In the genomic region with DNA sequence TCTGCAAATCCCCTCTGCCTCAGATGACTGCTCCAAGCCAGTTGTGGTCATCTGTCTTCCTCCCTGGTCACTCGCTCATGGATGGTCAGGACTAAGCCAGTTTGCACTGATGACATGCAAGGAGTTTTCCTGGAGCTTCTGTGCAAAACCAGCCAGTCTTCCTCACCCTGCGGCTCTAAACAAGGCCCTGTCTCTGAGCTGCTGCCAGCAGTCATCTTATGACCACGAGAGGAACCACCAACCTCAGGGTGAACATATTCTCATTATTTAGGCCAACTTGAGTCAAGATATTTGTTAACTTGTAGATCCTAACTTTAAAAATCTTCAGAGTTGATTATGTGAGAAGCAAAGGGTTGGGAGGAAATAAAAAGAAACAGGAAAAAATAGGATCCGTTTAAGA, we compare ENCODE assay signal across 22 cellular contexts.
DNase-seq lines count a peak whose midpoint lies in the region; ATAC-seq, FAIRE-seq and TF ChIP-seq lines count a peak whose summit lies in the region.
"Had no signal": no experiment of that assay in that cellular context is flagged by ENCODE, and none has a peak within 500 bp of the region (broad histone marks: within the 10 kb centered on the region; RNA-seq: fewer than 3 reads in every experiment).

No MANE protein-coding gene starts in this region.

- H3K4me3 ChIP-seq in CD4-positive, alpha-beta memory T cell (ENCODE audit: low read length in 2 of 2), result no peak overlapping the region
- H3K4me3 ChIP-seq in GM12865 (ENCODE audit: low read depth, low read length) (no peak overlapping the region), pancreas (no peak overlapping the region)
- H3K4me3 ChIP-seq: colonic mucosa, gastroesophageal sphincter, vagina had no signal

- CTCF ChIA-PET in CD4-positive, alpha-beta memory T cell (lab: Charles Lee; ENCODE audit: partially characterized antibody), result no interaction called here

- no peak for TF ChIP-seq CTCF in GM12865 (IDR thresholded peaks at IDR 0.05; ENCODE audit: insufficient read depth, low read depth, low read length, missing control alignments)
- TF ChIP-seq CTCF in pancreas (IDR thresholded peaks at IDR 0.05), result no peak

- H3K27me3 ChIP-seq in CD4-positive, alpha-beta memory T cell (ENCODE audit: insufficient read depth, low read length), result no peaks in the 10 kb centered on the region
- H3K27me3 ChIP-seq in pancreas, result no peaks in the 10 kb centered on the region
- H3K27me3 ChIP-seq: colonic mucosa, vagina had no signal

- peaks cover 41 to 75% (median 53%) of the 10 kb centered on the region in 4 donors for H3K4me1 Mint-ChIP-seq in CD4-positive, alpha-beta memory T cell
- peaks cover 44% of the 10 kb centered on the region for H3K4me1 Mint-ChIP-seq in T-helper 2 cell treated with Interferon-gamma antibody and Interleukin-4, amounts not matched to agents 5 μg/mL and 100 μg/mL, for 36 hours (ENCODE audit: low read depth)
- H3K4me1 Mint-ChIP-seq in naive B cell, result peaks cover 71 to 93% (median 87%) of the 10 kb centered on the region in 3 donors
- H3K4me1 Mint-ChIP-seq: endodermal cell, WTC11 had no signal

- ATAC-seq in naive B cell (ENCODE audit: low read depth in 2 of 2) (no peak), pancreas (no peak), HG03439 (IDR thresholded peaks at IDR 0.05; ENCODE audit: unreplicated experiment) (no peak)
- ATAC-seq: gastroesophageal sphincter, WTC11 had no signal

- H3K9me3 ChIP-seq in CD4-positive, alpha-beta memory T cell (ENCODE audit: control insufficient read depth in 1 of 2, low read length in 2 of 2), result no peaks in the 10 kb centered on the region
- H3K9me3 ChIP-seq in pancreas, result no peaks in the 10 kb centered on the region
- H3K9me3 ChIP-seq: colonic mucosa, gastroesophageal sphincter, vagina had no signal

- no peak overlapping the region for H3K27ac ChIP-seq in CD4-positive, alpha-beta memory T cell (ENCODE audit: low read depth, low read length)
- H3K27ac ChIP-seq in pancreas, result no peak overlapping the region
- H3K27ac ChIP-seq: colonic mucosa, gastroesophageal sphincter, vagina had no signal

- peaks cover 0 to 7% of the 10 kb centered on the region in 2 donors for H3K36me3 Mint-ChIP-seq in CD4-positive, alpha-beta memory T cell
- peaks cover 19% of the 10 kb centered on the region for H3K36me3 Mint-ChIP-seq in T-helper 2 cell treated with Interferon-gamma antibody and Interleukin-4, amounts not matched to agents 5 μg/mL and 100 μg/mL, for 36 hours (ENCODE audit: low read depth)
- peaks cover 6 to 10% of the 10 kb centered on the region in 2 donors for H3K36me3 Mint-ChIP-seq in naive B cell
- H3K36me3 Mint-ChIP-seq: WTC11 had no signal

- FAIRE-seq in pancreas (lab: Jason Lieb, UNC), result no peak
- FAIRE-seq: bronchial epithelial cell, HepG2 had no signal

- POLR2A ChIA-PET in CD4-positive, alpha-beta memory T cell (lab: Charles Lee; ENCODE audit: partially characterized antibody), result interaction anchor here (2.6 kb wide), 1 partner anchor 9 kb away, joined by 16 read pairs; no protein-coding TSS in a partner anchor

- H3K27ac Mint-ChIP-seq in CD4-positive, alpha-beta memory T cell, result peak overlapping the region in 5 of 7 donors; percentile 33 to 83 (median 63)
- H3K27ac Mint-ChIP-seq in T-helper 2 cell treated with Interferon-gamma antibody and Interleukin-4, amounts not matched to agents 5 μg/mL and 100 μg/mL, for 36 hours, result peak overlapping the region; percentile 58
- peak overlapping the region in 3 of 6 donors; percentile 66 to 96 (median 72) for H3K27ac Mint-ChIP-seq in naive B cell
- H3K27ac Mint-ChIP-seq: endodermal cell, WTC11 had no signal

- H3K36me3 ChIP-seq in CD4-positive, alpha-beta memory T cell (ENCODE audit: insufficient read depth, low read length), result no peaks in the 10 kb centered on the region
- H3K36me3 ChIP-seq in pancreas, result no peaks in the 10 kb centered on the region
- H3K36me3 ChIP-seq: colonic mucosa, gastroesophageal sphincter, vagina had no signal

- H3K9me3 Mint-ChIP-seq in CD4-positive, alpha-beta memory T cell, result peaks cover 0 to 4% (median 0%) of the 10 kb centered on the region in 8 donors
- peaks cover 15% of the 10 kb centered on the region for H3K9me3 Mint-ChIP-seq in T-helper 2 cell treated with Interferon-gamma antibody and Interleukin-4, amounts not matched to agents 5 μg/mL and 100 μg/mL, for 36 hours
- peaks cover 6 to 20% (median 11%) of the 10 kb centered on the region in 7 donors for H3K9me3 Mint-ChIP-seq in naive B cell
- H3K9me3 Mint-ChIP-seq: endodermal cell, WTC11 had no signal

- H3K4me3 Mint-ChIP-seq in CD4-positive, alpha-beta memory T cell, result peak overlapping the region in 3 of 8 donors; percentile 32 to 71 (median 66)
- peak overlapping the region; percentile 45 for H3K4me3 Mint-ChIP-seq in T-helper 2 cell treated with Interferon-gamma antibody and Interleukin-4, amounts not matched to agents 5 μg/mL and 100 μg/mL, for 36 hours
- peak overlapping the region in 5 of 8 donors; percentile 4 to 76 (median 40) for H3K4me3 Mint-ChIP-seq in naive B cell
- H3K4me3 Mint-ChIP-seq: endodermal cell, WTC11 had no signal

- H3K4me1 ChIP-seq in CD4-positive, alpha-beta memory T cell (ENCODE audit: insufficient read depth, low read length), result peaks cover 22% of the 10 kb centered on the region
- H3K4me1 ChIP-seq in pancreas, result no peaks in the 10 kb centered on the region
- H3K4me1 ChIP-seq: colonic mucosa, gastroesophageal sphincter, vagina had no signal

- 69 to 77% methylated on average over 4 of the region's 4 CpGs for WGBS in pancreas, 2 donors

- intact Hi-C loops in CD4-positive, alpha-beta memory T cell (cut with micrococcal nuclease), result no loop called here
- intact Hi-C loops in pancreas (cut with DNase I), result no loop called here

- no peak for DNase-seq in CD4-positive, alpha-beta memory T cell
- DNase-seq in GM12865 (ENCODE audit: low read depth), result peak; percentile 48
- no peak for DNase-seq in T-helper 2 cell treated with Interferon-gamma antibody and Interleukin-4, amounts not matched to agents 5 μg/mL and 100 μg/mL, for 36 hours (ENCODE audit: low spot score)
- DNase-seq in naive B cell, result no peak
- no peak for DNase-seq in pancreas
- no peak for DNase-seq in hypothalamus (lab: John Stamatoyannopoulos, UW)
- DNase-seq: activated effector memory CD4-positive, alpha-beta T cell treated with Interleukin-2 at 50 U/mL for 16 hours; amygdala; colonic mucosa; endodermal cell; GOT3; islet precursor cell; NCI-H1417 treated with DMSO at 0.1 percent for 48 hours; NCI-H510A; stimulated activated CD4-positive, alpha-beta T cell treated with anti-CD3 and anti-CD28 coated beads, Interleukin-1b, Interleukin-23, amount 100 ng/mL, for 48 hours; T1000 had no signal

- no peaks in the 10 kb centered on the region for H3K27me3 Mint-ChIP-seq in CD4-positive, alpha-beta memory T cell
- H3K27me3 Mint-ChIP-seq in T-helper 2 cell treated with Interferon-gamma antibody and Interleukin-4, amounts not matched to agents 5 μg/mL and 100 μg/mL, for 36 hours (ENCODE audit: low read depth), result no peaks in the 10 kb centered on the region
- no peaks in the 10 kb centered on the region for H3K27me3 Mint-ChIP-seq in naive B cell
